8 cellular contexts compared by ENCODE assay signal in the genomic region with DNA sequence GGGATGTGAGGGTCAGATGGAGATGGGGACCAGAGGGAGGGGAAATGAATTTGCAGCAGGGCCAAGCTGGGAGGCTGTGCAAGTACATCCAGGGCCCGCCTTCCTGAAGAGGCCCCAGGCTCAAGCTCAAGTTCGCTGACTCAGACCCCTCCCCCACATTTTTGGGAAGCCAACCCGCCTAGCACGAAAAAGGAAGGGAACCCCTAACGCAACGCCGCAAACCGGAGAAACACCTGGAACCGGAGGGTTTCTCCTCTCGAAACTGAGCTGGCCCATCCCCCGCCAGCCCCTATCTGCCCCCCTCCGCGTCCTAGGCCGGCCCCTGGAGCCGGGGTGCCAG. TPM values are rescaled to one million over a fixed set of nuclear protein-coding genes. Genes with fewer than 3 reads are reported as not detected.
DNase-seq lines count a peak whose midpoint lies in the region; ATAC-seq and TF ChIP-seq lines count a peak whose summit lies in the region.

No MANE protein-coding gene starts in this region.

- ATAC-seq in lung (ENCODE audit: insufficient read depth, low FRiP score) (no peak), GM18505 (IDR thresholded peaks at IDR 0.05; ENCODE audit: unreplicated experiment) (no peak), HG03342 (IDR thresholded peaks at IDR 0.05; ENCODE audit: unreplicated experiment) (no peak)

- WGBS in lung, 2 donors = 0 to 1% methylated on average over 8 to 15 of the region's 15 CpGs

- H3K27ac ChIP-seq in lung (ENCODE audit: low read depth in 1 of 2, low read length in 1 of 2) = no peak overlapping the region

- TF ChIP-seq POLR2A in GM18505 (IDR thresholded peaks at IDR 0.05; ENCODE audit: borderline replicate concordance, extremely low read depth, insufficient read depth, insufficient read length) = no peak

- peak; percentile 14 for DNase-seq in Ammon's horn (ENCODE audit: low spot score)
- DNase-seq in HFF-Myc (ENCODE audit: extremely low read depth, low read depth) = no peak
- no peak for DNase-seq in adipocyte (ENCODE audit: low read depth)
- no peak for DNase-seq in lung (ENCODE audit: low spot score)
- no peak for DNase-seq in NCI-H1694 treated with DMSO at 0.1 percent for 48 hours (lab: John Stamatoyannopoulos, UW)
- no peak for DNase-seq in HCEC 1CT

- peak overlapping the region; percentile 78 for H3K9ac ChIP-seq in adipocyte (ENCODE audit: low read length)

- peaks cover 12% of the 10 kb centered on the region for H3K4me1 ChIP-seq in adipocyte (ENCODE audit: control insufficient read depth, insufficient read depth, low read length)
- H3K4me1 ChIP-seq in lung (ENCODE audit: control insufficient read depth in 2 of 2, insufficient read depth in 2 of 2, low read length in 2 of 2) = peaks cover 3% of the 10 kb centered on the region in 2 donors

- no peak for TF ChIP-seq CTCF in HFF-Myc (IDR thresholded peaks at IDR 0.05; ENCODE audit: low read depth, low read length, missing control alignments)
- no peak for TF ChIP-seq CTCF in lung (IDR thresholded peaks at IDR 0.05; ENCODE audit: control extremely low read depth, extremely low read depth)

- H3K36me3 ChIP-seq in adipocyte (ENCODE audit: control insufficient read depth, insufficient read depth, low read length, severe bottlenecking) = no peaks in the 10 kb centered on the region
- no peaks in the 10 kb centered on the region for H3K36me3 ChIP-seq in lung (ENCODE audit: control insufficient read depth in 2 of 2, insufficient read depth in 2 of 2, low read length in 2 of 2)

- H3K9me3 ChIP-seq in adipocyte (ENCODE audit: control insufficient read depth, low read length) (no peaks in the 10 kb centered on the region), lung (ENCODE audit: control insufficient read depth in 2 of 2, insufficient read depth in 1 of 2, low read length in 1 of 2) (peaks cover 0 to 3% of the 10 kb centered on the region in 2 donors)

- H3K27me3 ChIP-seq in adipocyte (replicated peaks; ENCODE audit: control insufficient read depth, insufficient read depth, low read length) (peaks cover 16% of the 10 kb centered on the region), lung (ENCODE audit: control insufficient read depth, insufficient read depth) (no peaks in the 10 kb centered on the region)

- H3K4me3 ChIP-seq in HFF-Myc (replicated peaks; ENCODE audit: low read depth, low read length) (peak overlapping the region; percentile 49), adipocyte (ENCODE audit: low read length) (peak overlapping the region; percentile 81), lung (peak overlapping the region; percentile 60)

RNA-seq across cellular contexts. Expression of a gene that starts 0.6 kb away (rescaled TPM):
- 1 to 10 TPM in 1 of 2 donors, under 1 TPM in 1; 0.94 to 2.2 TPM for total RNA-seq in lung
- polyA plus RNA-seq in lung = 1 to 10 TPM in 1 of 2 donors, under 1 TPM in 1; 0.96 to 1.4 TPM
